ENCODE assay signal across 28 cellular contexts in genomic region chr9:84258371-84258770, GRCh38.
"Had no signal": no experiment of that assay in that cellular context is flagged by ENCODE, and none has a peak within 500 bp of the region (broad histone marks: within the 10 kb centered on the region; RNA-seq: fewer than 3 reads in every experiment).

No MANE protein-coding gene starts in this region.

- H3K27me3 ChIP-seq: adrenal gland, SJCRH30 had no signal

- H3K4me1 Mint-ChIP-seq: activated T-helper 17 cell treated with anti-CD3 and anti-CD28 coated beads, Interleukin-2, amount 50 U/mL, for 72 hours had no signal

- H3K27ac ChIP-seq: SJCRH30 had no signal

- DNase-seq: activated CD4-positive, alpha-beta memory T cell treated with anti-CD3 and anti-CD28 coated beads for 36 hours; activated CD4-positive, alpha-beta T cell treated with anti-CD3 and anti-CD28 coated beads, Interleukin-2, amount 10 ng/mL, durations not matched to agents 7 days and 5 days; activated CD4-positive, CD25-positive, alpha-beta regulatory T cell; activated gamma-delta T cell; activated naive CD4-positive, alpha-beta T cell treated with anti-CD3 and anti-CD28 coated beads, Interleukin-2, amount 10 ng/mL, durations not matched to agents 7 days and 5 days; activated naive CD8-positive, alpha-beta T cell treated with anti-CD3 and anti-CD28 coated beads, Interleukin-2, amount 10 ng/mL, durations not matched to agents 7 days and 5 days; activated T-cell treated with anti-CD3 and anti-CD28 coated beads for 4 hours; activated T-cell treated with anti-CD3 and anti-CD28 coated beads, Interleukin-2, amount 50 U/mL, for 48 hours; anterior cingulate cortex; central memory CD4-positive, alpha-beta T cell; MM.1S; NCI-H1105; NCI-H1436; NCI-H1694 treated with DMSO at 0.1 percent for 48 hours; NCI-H2029 treated with DMSO at 0.1 percent for 48 hours; NCI-H446 treated with DMSO at 0.1 percent for 48 hours; NCI-H524 treated with DMSO at 0.1 percent for 48 hours; NCI-H748 treated with DMSO at 0.1 percent for 48 hours; NK-92 treated with Interleukin-12 subunit alpha and Interleukin-12 subunit beta, amount 100 ng/mL, for 24 hours; OCI-M1; Right ventricle myocardium superior; RPMI8226; SJCRH30; T-helper 2 cell; T1000 had no signal

- H3K36me3 Mint-ChIP-seq: activated CD4-positive, alpha-beta memory T cell treated with anti-CD3 and anti-CD28 coated beads for 36 hours; activated naive CD4-positive, alpha-beta T cell treated with anti-CD3 and anti-CD28 coated beads, Interleukin-2, amount 10 ng/mL, durations not matched to agents 7 days and 5 days; activated naive CD8-positive, alpha-beta T cell treated with anti-CD3 and anti-CD28 coated beads, Interleukin-2, amount 10 ng/mL, durations not matched to agents 7 days and 5 days had no signal

- H3K36me3 ChIP-seq: adrenal gland, SJCRH30 had no signal

- H3K4me3 Mint-ChIP-seq: activated CD4-positive, alpha-beta memory T cell treated with anti-CD3 and anti-CD28 coated beads for 36 hours; activated CD4-positive, alpha-beta T cell treated with anti-CD3 and anti-CD28 coated beads, Interleukin-2, amount 10 ng/mL, durations not matched to agents 7 days and 5 days; activated naive CD4-positive, alpha-beta T cell treated with anti-CD3 and anti-CD28 coated beads, Interleukin-2, amount 10 ng/mL, durations not matched to agents 7 days and 5 days; activated naive CD8-positive, alpha-beta T cell treated with anti-CD3 and anti-CD28 coated beads, Interleukin-2, amount 10 ng/mL, durations not matched to agents 7 days and 5 days; activated T-helper 17 cell treated with anti-CD3 and anti-CD28 coated beads, Interleukin-2, amount 50 U/mL, for 72 hours had no signal

- H3K9me3 Mint-ChIP-seq: activated CD4-positive, alpha-beta memory T cell treated with anti-CD3 and anti-CD28 coated beads for 36 hours; activated CD4-positive, alpha-beta T cell treated with anti-CD3 and anti-CD28 coated beads, Interleukin-2, amount 10 ng/mL, durations not matched to agents 7 days and 5 days; activated naive CD4-positive, alpha-beta T cell treated with anti-CD3 and anti-CD28 coated beads, Interleukin-2, amount 10 ng/mL, durations not matched to agents 7 days and 5 days; activated naive CD8-positive, alpha-beta T cell treated with anti-CD3 and anti-CD28 coated beads, Interleukin-2, amount 10 ng/mL, durations not matched to agents 7 days and 5 days; activated T-helper 17 cell treated with anti-CD3 and anti-CD28 coated beads, Interleukin-2, amount 50 U/mL, for 72 hours had no signal

- H3K4me1 ChIP-seq: adrenal gland, SJCRH30 had no signal

- H3K4me3 ChIP-seq: adrenal gland, SJCRH30 had no signal

- H3K27ac Mint-ChIP-seq: activated CD4-positive, alpha-beta memory T cell treated with anti-CD3 and anti-CD28 coated beads for 36 hours; activated CD4-positive, alpha-beta T cell treated with anti-CD3 and anti-CD28 coated beads, Interleukin-2, amount 10 ng/mL, durations not matched to agents 7 days and 5 days; activated naive CD4-positive, alpha-beta T cell treated with anti-CD3 and anti-CD28 coated beads, Interleukin-2, amount 10 ng/mL, durations not matched to agents 7 days and 5 days; activated naive CD8-positive, alpha-beta T cell treated with anti-CD3 and anti-CD28 coated beads, Interleukin-2, amount 10 ng/mL, durations not matched to agents 7 days and 5 days; activated T-helper 17 cell treated with anti-CD3 and anti-CD28 coated beads, Interleukin-2, amount 50 U/mL, for 72 hours had no signal

- ATAC-seq: activated T-helper 17 cell treated with anti-CD3 and anti-CD28 coated beads, Interleukin-2, amount 50 U/mL, for 72 hours; Panc1 had no signal
